8 cellular contexts compared by ENCODE assay signal in genomic region chr1:90114521-90115141, GRCh38.
DNase-seq lines count a peak whose midpoint lies in the region; ATAC-seq and TF ChIP-seq lines count a peak whose summit lies in the region.

No MANE protein-coding gene starts in this region.

- DNase-seq in left ventricle myocardium inferior (no peak), left ventricle myocardium superior (no peak), NCI-H146 (lab: John Stamatoyannopoulos, UW) (peak; percentile 55), glomerular endothelial cell (ENCODE audit: extremely low read depth, low read depth, low spot score) (peak; percentile 29), tibial nerve (ENCODE audit: low spot score in 2 of 2) (peak in 1 of 2 donors; percentile 22), T-helper 2 cell (no peak)

- H3K27ac ChIP-seq in left ventricle myocardium inferior (replicated peaks) (no peak overlapping the region), SU-DHL-6 (ENCODE audit: low read depth, low read length) (no peak overlapping the region), tibial nerve (no peak overlapping the region)

- no peaks in the 10 kb centered on the region for H3K79me2 ChIP-seq in SU-DHL-6 (ENCODE audit: insufficient read depth, low read length)

- H3K9ac ChIP-seq in SU-DHL-6 (ENCODE audit: low read length) = no peak overlapping the region

- no peak overlapping the region for H2AFZ ChIP-seq in SU-DHL-6 (ENCODE audit: low read depth, low read length, severe bottlenecking)

- H3K27me3 ChIP-seq in left ventricle myocardium inferior (ENCODE audit: low read depth) = peaks cover 58% of the 10 kb centered on the region
- H3K27me3 ChIP-seq in SU-DHL-6 (ENCODE audit: low read length) = no peaks in the 10 kb centered on the region
- peaks cover 0 to 4% of the 10 kb centered on the region in 2 donors for H3K27me3 ChIP-seq in tibial nerve

- no peaks in the 10 kb centered on the region for H4K20me1 ChIP-seq in SU-DHL-6 (ENCODE audit: low read depth, low read length)

- WGBS in tibial nerve, 2 donors = 24 to 25% methylated on average over 3 of the region's 3 CpGs

- TF ChIP-seq POLR2A in tibial nerve (IDR thresholded peaks at IDR 0.05) = no peak

- H3K4me2 ChIP-seq in SU-DHL-6 (ENCODE audit: low read depth, low read length, poor library complexity, severe bottlenecking) = no peak overlapping the region

- TF ChIP-seq EP300 in tibial nerve (IDR thresholded peaks at IDR 0.05) = no peak

- H3K9me3 ChIP-seq in left ventricle myocardium inferior (replicated peaks) (peaks cover 4% of the 10 kb centered on the region), SU-DHL-6 (ENCODE audit: insufficient read depth, low read length) (no peaks in the 10 kb centered on the region), tibial nerve (peaks cover 0 to 2% (median 0%) of the 10 kb centered on the region in 4 donors)

- TF ChIP-seq CTCF in left ventricle myocardium inferior (IDR thresholded peaks at IDR 0.05; ENCODE audit: borderline replicate concordance) (peak; percentile 69), SU-DHL-6 (IDR thresholded peaks at IDR 0.05; ENCODE audit: insufficient read depth, low read length, poor library complexity, severe bottlenecking) (peak; percentile 65), tibial nerve (IDR thresholded peaks at IDR 0.05) (peak; percentile 44 to 61 (median 47))

- intact Hi-C loops in left ventricle myocardium inferior (cut with micrococcal nuclease) (no loop called here), left ventricle myocardium superior (cut with micrococcal nuclease) (no loop called here)

- H3K36me3 ChIP-seq in left ventricle myocardium inferior (no peaks in the 10 kb centered on the region), SU-DHL-6 (ENCODE audit: low read length) (no peaks in the 10 kb centered on the region), tibial nerve (no peaks in the 10 kb centered on the region)

- no peaks in the 10 kb centered on the region for H3K9me2 ChIP-seq in SU-DHL-6 (replicated peaks; ENCODE audit: insufficient read depth, low read length)

- H3K4me3 ChIP-seq in left ventricle myocardium inferior (no peak overlapping the region), SU-DHL-6 (ENCODE audit: insufficient read depth, low read length, poor library complexity, severe bottlenecking) (no peak overlapping the region), tibial nerve (no peak overlapping the region)

- H3K4me1 ChIP-seq in left ventricle myocardium inferior = no peaks in the 10 kb centered on the region
- no peaks in the 10 kb centered on the region for H3K4me1 ChIP-seq in tibial nerve

- H3F3A ChIP-seq in SU-DHL-6 (ENCODE audit: insufficient read depth) = no peaks in the 10 kb centered on the region

- ATAC-seq in left ventricle myocardium superior (no peak), GM21723 (IDR thresholded peaks at IDR 0.05; ENCODE audit: unreplicated experiment) (no peak)

Comparison
In these comparisons a context has a peak if more than half of its experiments do, and no peak if none do; other contexts are left out.
1. DNase-seq: peak in NCI-H146 (single experiment) and glomerular endothelial cell (single experiment); none in left ventricle myocardium inferior (single experiment), left ventricle myocardium superior (single experiment) and T-helper 2 cell (0 of 5).
2. Peak in every context shown above with its lines, with median percentiles within 50 percentile points of each other: CTCF ChIP-seq.